In the genomic region with DNA sequence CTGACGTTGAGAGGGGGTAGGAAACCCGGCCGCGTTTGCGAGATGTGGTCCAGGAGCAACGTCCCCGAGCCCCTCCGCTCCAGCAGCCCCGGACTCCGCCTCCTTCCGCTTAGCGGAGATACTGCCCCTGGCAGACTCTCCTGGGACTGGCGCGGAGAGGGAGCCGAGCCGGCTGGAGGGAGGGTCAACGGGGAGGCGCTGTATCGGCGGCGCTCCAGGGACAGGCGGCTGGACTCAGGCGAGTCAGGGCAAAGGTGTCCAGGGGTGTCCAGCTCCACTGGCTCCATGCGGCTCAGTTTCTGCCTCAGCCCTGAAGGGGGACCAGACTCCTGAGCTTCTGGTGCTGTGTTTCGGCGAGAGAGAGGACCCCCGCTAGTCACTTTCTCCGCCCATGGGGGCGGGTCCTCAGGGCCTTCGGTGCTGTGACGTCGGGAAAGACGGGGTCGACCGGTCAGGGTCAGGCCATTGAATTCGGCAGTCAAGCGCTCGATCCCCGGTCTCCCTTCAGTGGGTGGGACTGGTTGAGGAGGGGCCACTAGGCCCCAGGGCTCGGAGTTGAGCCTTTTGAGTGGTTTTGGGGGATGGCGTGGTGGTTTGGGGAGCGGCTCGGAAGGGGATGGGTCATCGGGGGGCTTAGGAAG, we compare ENCODE assay signal across 1 cellular context.
TF ChIP-seq lines count a peak whose summit lies in the region.

No MANE protein-coding gene starts in this region.

TF ChIP-seq in HepG2, 621 proteins besides CTCF, POLR2A, EP300 and RAD21 (continued from another document and continues in another):
- TF ChIP-seq, protein P1, sequence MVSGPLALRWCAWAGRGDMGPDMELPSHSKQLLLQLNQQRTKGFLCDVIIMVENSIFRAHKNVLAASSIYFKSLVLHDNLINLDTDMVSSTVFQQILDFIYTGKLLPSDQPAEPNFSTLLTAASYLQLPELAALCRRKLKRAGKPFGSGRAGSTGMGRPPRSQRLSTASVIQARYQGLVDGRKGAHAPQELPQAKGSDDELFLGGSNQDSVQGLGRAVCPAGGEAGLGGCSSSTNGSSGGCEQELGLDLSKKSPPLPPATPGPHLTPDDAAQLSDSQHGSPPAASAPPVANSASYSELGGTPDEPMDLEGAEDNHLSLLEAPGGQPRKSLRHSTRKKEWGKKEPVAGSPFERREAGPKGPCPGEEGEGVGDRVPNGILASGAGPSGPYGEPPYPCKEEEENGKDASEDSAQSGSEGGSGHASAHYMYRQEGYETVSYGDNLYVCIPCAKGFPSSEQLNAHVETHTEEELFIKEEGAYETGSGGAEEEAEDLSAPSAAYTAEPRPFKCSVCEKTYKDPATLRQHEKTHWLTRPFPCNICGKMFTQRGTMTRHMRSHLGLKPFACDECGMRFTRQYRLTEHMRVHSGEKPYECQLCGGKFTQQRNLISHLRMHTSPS (CRISPR knock-in tag; IDR thresholded peaks at IDR 0.05; ENCODE audit: low read depth): no peak
- TF ChIP-seq ZFX (CRISPR knock-in tag; IDR thresholded peaks at IDR 0.05; ENCODE audit: low read depth) (peak; percentile 44), ZNF232 (CRISPR knock-in tag; IDR thresholded peaks at IDR 0.05; ENCODE audit: borderline replicate concordance) (0 out of 2 replicates have a peak, but pooled peaks have one; percentile 27), FIP1L1 (IDR thresholded peaks at IDR 0.05; ENCODE audit: borderline replicate concordance, insufficient read depth, low read depth, low read length) (no peak), ZNF224 (CRISPR knock-in tag; IDR thresholded peaks at IDR 0.05) (no peak), ETV5 (CRISPR knock-in tag; IDR thresholded peaks at IDR 0.05; ENCODE audit: borderline replicate concordance) (peak; percentile 71; the same call in 1 of the 2 replicates), REL (CRISPR knock-in tag; conservative IDR thresholded peaks at IDR 0.05) (no peak), THAP11 (CRISPR knock-in tag; IDR thresholded peaks at IDR 0.05) (no peak), ZNF709 (CRISPR knock-in tag; IDR thresholded peaks at IDR 0.05) (no peak), CBX2 (IDR thresholded peaks at IDR 0.05; ENCODE audit: low read depth, low read length) (no peak), CBX2 (CRISPR knock-in tag; IDR thresholded peaks at IDR 0.05; ENCODE audit: low read depth) (no peak), ZNF776 (CRISPR knock-in tag; IDR thresholded peaks at IDR 0.05) (no peak), ZNF333 (CRISPR knock-in tag; IDR thresholded peaks at IDR 0.05; ENCODE audit: borderline replicate concordance) (peak; percentile 38; the same call in 1 of the 2 replicates), HOXA3 (CRISPR knock-in tag; IDR thresholded peaks at IDR 0.05) (peak; percentile 64), ZNF75D (CRISPR knock-in tag; IDR thresholded peaks at IDR 0.05; ENCODE audit: borderline replicate concordance) (no peak), HOXA7 (CRISPR knock-in tag; IDR thresholded peaks at IDR 0.05) (no peak), HDAC2 (CRISPR knock-in tag; IDR thresholded peaks at IDR 0.05) (peak; percentile 31; the same call in 1 of the 2 replicates), SRSF1 (optimal IDR thresholded peaks at IDR 0.05; ENCODE audit: low read depth, low read length) (peak; percentile 43), SNAPC2 (CRISPR knock-in tag; IDR thresholded peaks at IDR 0.05) (no peak), ZNF761 (CRISPR knock-in tag; conservative IDR thresholded peaks at IDR 0.05) (no peak), KDM5A (IDR thresholded peaks at IDR 0.05; ENCODE audit: borderline replicate concordance, low read length) (no peak), SIN3A (IDR thresholded peaks at IDR 0.05; ENCODE audit: borderline replicate concordance, low read depth, low read length) (no peak), ZNF484 (CRISPR knock-in tag; IDR thresholded peaks at IDR 0.05; ENCODE audit: borderline replicate concordance, low read depth) (no peak), NR2F2 (IDR thresholded peaks at IDR 0.05; ENCODE audit: borderline replicate concordance, low read depth) (0 out of 2 replicates have a peak, but pooled peaks have one; percentile 8), HNRNPK (IDR thresholded peaks at IDR 0.05; ENCODE audit: low read depth, low read length, poor library complexity, severe bottlenecking) (peak; percentile 62), ZNF441 (CRISPR knock-in tag; IDR thresholded peaks at IDR 0.05; ENCODE audit: borderline replicate concordance) (peak; percentile 75; the same call in 1 of the 2 replicates), MIER3 (CRISPR knock-in tag; IDR thresholded peaks at IDR 0.05; ENCODE audit: borderline replicate concordance) (0 out of 2 replicates have a peak, but pooled peaks have one; percentile 19), GATAD2A (CRISPR knock-in tag; IDR thresholded peaks at IDR 0.05) (peak; percentile 28; the same call in 1 of the 2 replicates), ZFP1 (CRISPR knock-in tag; IDR thresholded peaks at IDR 0.05) (no peak), HMG20A (CRISPR knock-in tag; IDR thresholded peaks at IDR 0.05; ENCODE audit: borderline replicate concordance) (no peak)
- TF ChIP-seq, protein P2, sequence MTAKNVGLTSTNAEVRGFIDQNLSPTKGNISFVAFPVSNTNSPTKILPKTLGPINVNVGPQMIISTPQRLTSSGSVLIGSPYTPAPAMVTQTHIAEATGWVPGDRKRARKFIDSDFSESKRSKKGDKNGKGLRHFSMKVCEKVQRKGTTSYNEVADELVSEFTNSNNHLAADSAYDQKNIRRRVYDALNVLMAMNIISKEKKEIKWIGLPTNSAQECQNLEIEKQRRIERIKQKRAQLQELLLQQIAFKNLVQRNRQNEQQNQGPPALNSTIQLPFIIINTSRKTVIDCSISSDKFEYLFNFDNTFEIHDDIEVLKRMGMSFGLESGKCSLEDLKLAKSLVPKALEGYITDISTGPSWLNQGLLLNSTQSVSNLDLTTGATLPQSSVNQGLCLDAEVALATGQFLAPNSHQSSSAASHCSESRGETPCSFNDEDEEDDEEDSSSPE (CRISPR knock-in tag; IDR thresholded peaks at IDR 0.05): no peak
- TF ChIP-seq, protein P3, sequence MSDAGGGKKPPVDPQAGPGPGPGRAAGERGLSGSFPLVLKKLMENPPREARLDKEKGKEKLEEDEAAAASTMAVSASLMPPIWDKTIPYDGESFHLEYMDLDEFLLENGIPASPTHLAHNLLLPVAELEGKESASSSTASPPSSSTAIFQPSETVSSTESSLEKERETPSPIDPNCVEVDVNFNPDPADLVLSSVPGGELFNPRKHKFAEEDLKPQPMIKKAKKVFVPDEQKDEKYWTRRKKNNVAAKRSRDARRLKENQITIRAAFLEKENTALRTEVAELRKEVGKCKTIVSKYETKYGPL (CRISPR knock-in tag; IDR thresholded peaks at IDR 0.05): 0 out of 2 replicates have a peak, but pooled peaks have one; percentile 34
- TF ChIP-seq, protein P4, sequence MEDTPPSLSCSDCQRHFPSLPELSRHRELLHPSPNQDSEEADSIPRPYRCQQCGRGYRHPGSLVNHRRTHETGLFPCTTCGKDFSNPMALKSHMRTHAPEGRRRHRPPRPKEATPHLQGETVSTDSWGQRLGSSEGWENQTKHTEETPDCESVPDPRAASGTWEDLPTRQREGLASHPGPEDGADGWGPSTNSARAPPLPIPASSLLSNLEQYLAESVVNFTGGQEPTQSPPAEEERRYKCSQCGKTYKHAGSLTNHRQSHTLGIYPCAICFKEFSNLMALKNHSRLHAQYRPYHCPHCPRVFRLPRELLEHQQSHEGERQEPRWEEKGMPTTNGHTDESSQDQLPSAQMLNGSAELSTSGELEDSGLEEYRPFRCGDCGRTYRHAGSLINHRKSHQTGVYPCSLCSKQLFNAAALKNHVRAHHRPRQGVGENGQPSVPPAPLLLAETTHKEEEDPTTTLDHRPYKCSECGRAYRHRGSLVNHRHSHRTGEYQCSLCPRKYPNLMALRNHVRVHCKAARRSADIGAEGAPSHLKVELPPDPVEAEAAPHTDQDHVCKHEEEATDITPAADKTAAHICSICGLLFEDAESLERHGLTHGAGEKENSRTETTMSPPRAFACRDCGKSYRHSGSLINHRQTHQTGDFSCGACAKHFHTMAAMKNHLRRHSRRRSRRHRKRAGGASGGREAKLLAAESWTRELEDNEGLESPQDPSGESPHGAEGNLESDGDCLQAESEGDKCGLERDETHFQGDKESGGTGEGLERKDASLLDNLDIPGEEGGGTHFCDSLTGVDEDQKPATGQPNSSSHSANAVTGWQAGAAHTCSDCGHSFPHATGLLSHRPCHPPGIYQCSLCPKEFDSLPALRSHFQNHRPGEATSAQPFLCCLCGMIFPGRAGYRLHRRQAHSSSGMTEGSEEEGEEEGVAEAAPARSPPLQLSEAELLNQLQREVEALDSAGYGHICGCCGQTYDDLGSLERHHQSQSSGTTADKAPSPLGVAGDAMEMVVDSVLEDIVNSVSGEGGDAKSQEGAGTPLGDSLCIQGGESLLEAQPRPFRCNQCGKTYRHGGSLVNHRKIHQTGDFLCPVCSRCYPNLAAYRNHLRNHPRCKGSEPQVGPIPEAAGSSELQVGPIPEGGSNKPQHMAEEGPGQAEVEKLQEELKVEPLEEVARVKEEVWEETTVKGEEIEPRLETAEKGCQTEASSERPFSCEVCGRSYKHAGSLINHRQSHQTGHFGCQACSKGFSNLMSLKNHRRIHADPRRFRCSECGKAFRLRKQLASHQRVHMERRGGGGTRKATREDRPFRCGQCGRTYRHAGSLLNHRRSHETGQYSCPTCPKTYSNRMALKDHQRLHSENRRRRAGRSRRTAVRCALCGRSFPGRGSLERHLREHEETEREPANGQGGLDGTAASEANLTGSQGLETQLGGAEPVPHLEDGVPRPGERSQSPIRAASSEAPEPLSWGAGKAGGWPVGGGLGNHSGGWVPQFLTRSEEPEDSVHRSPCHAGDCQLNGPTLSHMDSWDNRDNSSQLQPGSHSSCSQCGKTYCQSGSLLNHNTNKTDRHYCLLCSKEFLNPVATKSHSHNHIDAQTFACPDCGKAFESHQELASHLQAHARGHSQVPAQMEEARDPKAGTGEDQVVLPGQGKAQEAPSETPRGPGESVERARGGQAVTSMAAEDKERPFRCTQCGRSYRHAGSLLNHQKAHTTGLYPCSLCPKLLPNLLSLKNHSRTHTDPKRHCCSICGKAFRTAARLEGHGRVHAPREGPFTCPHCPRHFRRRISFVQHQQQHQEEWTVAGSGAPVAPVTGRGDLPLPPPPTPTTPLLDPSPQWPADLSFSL (CRISPR knock-in tag; IDR thresholded peaks at IDR 0.05): no peak
- TF ChIP-seq, protein P5, sequence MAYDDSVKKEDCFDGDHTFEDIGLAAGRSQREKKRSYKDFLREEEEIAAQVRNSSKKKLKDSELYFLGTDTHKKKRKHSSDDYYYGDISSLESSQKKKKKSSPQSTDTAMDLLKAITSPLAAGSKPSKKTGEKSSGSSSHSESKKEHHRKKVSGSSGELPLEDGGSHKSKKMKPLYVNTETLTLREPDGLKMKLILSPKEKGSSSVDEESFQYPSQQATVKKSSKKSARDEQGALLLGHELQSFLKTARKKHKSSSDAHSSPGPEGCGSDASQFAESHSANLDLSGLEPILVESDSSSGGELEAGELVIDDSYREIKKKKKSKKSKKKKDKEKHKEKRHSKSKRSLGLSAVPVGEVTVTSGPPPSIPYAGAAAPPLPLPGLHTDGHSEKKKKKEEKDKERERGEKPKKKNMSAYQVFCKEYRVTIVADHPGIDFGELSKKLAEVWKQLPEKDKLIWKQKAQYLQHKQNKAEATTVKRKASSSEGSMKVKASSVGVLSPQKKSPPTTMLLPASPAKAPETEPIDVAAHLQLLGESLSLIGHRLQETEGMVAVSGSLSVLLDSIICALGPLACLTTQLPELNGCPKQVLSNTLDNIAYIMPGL (CRISPR knock-in tag; IDR thresholded peaks at IDR 0.05; ENCODE audit: borderline replicate concordance in 1 of 2, low read depth in 1 of 2): peak; percentile 45 to 89; a peak in 3 of 4 replicates
- TF ChIP-seq, protein P6, sequence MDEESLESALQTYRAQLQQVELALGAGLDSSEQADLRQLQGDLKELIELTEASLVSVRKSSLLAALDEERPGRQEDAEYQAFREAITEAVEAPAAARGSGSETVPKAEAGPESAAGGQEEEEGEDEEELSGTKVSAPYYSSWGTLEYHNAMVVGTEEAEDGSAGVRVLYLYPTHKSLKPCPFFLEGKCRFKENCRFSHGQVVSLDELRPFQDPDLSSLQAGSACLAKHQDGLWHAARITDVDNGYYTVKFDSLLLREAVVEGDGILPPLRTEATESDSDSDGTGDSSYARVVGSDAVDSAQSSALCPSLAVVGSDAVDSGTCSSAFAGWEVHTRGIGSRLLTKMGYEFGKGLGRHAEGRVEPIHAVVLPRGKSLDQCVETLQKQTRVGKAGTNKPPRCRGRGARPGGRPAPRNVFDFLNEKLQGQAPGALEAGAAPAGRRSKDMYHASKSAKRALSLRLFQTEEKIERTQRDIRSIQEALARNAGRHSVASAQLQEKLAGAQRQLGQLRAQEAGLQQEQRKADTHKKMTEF (CRISPR knock-in tag; IDR thresholded peaks at IDR 0.05): no peak
- TF ChIP-seq, protein P7, sequence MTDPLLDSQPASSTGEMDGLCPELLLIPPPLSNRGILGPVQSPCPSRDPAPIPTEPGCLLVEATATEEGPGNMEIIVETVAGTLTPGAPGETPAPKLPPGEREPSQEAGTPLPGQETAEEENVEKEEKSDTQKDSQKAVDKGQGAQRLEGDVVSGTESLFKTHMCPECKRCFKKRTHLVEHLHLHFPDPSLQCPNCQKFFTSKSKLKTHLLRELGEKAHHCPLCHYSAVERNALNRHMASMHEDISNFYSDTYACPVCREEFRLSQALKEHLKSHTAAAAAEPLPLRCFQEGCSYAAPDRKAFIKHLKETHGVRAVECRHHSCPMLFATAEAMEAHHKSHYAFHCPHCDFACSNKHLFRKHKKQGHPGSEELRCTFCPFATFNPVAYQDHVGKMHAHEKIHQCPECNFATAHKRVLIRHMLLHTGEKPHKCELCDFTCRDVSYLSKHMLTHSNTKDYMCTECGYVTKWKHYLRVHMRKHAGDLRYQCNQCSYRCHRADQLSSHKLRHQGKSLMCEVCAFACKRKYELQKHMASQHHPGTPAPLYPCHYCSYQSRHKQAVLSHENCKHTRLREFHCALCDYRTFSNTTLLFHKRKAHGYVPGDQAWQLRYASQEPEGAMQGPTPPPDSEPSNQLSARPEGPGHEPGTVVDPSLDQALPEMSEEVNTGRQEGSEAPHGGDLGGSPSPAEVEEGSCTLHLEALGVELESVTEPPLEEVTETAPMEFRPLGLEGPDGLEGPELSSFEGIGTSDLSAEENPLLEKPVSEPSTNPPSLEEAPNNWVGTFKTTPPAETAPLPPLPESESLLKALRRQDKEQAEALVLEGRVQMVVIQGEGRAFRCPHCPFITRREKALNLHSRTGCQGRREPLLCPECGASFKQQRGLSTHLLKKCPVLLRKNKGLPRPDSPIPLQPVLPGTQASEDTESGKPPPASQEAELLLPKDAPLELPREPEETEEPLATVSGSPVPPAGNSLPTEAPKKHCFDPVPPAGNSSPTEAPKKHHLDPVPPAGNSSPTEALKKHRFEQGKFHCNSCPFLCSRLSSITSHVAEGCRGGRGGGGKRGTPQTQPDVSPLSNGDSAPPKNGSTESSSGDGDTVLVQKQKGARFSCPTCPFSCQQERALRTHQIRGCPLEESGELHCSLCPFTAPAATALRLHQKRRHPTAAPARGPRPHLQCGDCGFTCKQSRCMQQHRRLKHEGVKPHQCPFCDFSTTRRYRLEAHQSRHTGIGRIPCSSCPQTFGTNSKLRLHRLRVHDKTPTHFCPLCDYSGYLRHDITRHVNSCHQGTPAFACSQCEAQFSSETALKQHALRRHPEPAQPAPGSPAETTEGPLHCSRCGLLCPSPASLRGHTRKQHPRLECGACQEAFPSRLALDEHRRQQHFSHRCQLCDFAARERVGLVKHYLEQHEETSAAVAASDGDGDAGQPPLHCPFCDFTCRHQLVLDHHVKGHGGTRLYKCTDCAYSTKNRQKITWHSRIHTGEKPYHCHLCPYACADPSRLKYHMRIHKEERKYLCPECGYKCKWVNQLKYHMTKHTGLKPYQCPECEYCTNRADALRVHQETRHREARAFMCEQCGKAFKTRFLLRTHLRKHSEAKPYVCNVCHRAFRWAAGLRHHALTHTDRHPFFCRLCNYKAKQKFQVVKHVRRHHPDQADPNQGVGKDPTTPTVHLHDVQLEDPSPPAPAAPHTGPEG (CRISPR knock-in tag; IDR thresholded peaks at IDR 0.05): no peak
- TF ChIP-seq, protein P8, sequence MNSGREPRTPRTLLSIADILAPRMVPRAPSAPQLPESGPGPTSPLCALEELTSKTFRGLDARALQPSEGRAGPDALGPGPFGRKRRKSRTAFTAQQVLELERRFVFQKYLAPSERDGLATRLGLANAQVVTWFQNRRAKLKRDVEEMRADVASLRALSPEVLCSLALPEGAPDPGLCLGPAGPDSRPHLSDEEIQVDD (CRISPR knock-in tag; IDR thresholded peaks at IDR 0.05; ENCODE audit: borderline replicate concordance): no peak
